Comparison of ENCODE assay signal across 40 cellular contexts in genomic region chr4:109323348-109323747, GRCh38. TPM values are rescaled to one million over a fixed set of nuclear protein-coding genes. Genes with fewer than 3 reads are reported as not detected.
"Had no signal": no experiment of that assay in that cellular context is flagged by ENCODE, and none has a peak within 500 bp of the region (broad histone marks: within the 10 kb centered on the region; RNA-seq: fewer than 3 reads in every experiment).

No MANE protein-coding gene starts in this region.

- H3K27me3 ChIP-seq: adrenal gland, ascending aorta, body of pancreas, brain microvascular endothelial cell, breast epithelium, cardiac muscle cell had no signal

- H3K27ac ChIP-seq: adrenal gland, ascending aorta, body of pancreas, brain microvascular endothelial cell, breast epithelium, cardiac muscle cell had no signal

- H3K36me3 ChIP-seq: adrenal gland, ascending aorta, brain microvascular endothelial cell, breast epithelium, cardiac muscle cell had no signal

- DNase-seq: activated effector memory CD4-positive, alpha-beta T cell treated with anti-CD3 and anti-CD28 coated beads, Interleukin-2, amount 50 U/mL, for 16 hours; activated effector memory CD4-positive, alpha-beta T cell treated with Interleukin-2 at 50 U/mL for 16 hours; activated gamma-delta T cell; activated gamma-delta T cell treated with Interleukin-2 at 50 U/mL for 16 hours; activated naive CD4-positive, alpha-beta T cell; activated naive CD4-positive, alpha-beta T cell treated with anti-CD3 and anti-CD28 coated beads for 36 hours; activated naive CD4-positive, alpha-beta T cell treated with anti-CD3 and anti-CD28 coated beads, Interleukin-2, amount 10 ng/mL, durations not matched to agents 7 days and 5 days; activated naive CD4-positive, alpha-beta T cell treated with anti-CD3 and anti-CD28 coated beads, Interleukin-2, amount 50 U/mL, for 16 hours; activated naive CD4-positive, alpha-beta T cell treated with Interleukin-2 at 50 U/mL for 16 hours; activated naive CD8-positive, alpha-beta T cell treated with anti-CD3 and anti-CD28 coated beads for 36 hours; activated naive CD8-positive, alpha-beta T cell treated with anti-CD3 and anti-CD28 coated beads, Interleukin-2, amount 10 ng/mL, durations not matched to agents 7 days and 5 days; activated naive CD8-positive, alpha-beta T cell treated with anti-CD3 and anti-CD28 coated beads, Interleukin-2, amount 50 U/mL, for 24 hours; activated T-cell treated with anti-CD3 and anti-CD28 coated beads, Interleukin-2, amount 50 U/mL, for 1 hour; activated T-cell treated with anti-CD3 and anti-CD28 coated beads, Interleukin-2, amount 50 U/mL, for 24 hours; activated T-cell treated with anti-CD3 and anti-CD28 coated beads, Interleukin-2, amount 50 U/mL, for 4 hours; activated T-cell treated with anti-CD3 and anti-CD28 coated beads, Interleukin-2, amount 50 U/mL, for 48 hours; activated T-cell treated with anti-CD3 and anti-CD28 coated beads, Interleukin-2, amount 50 U/mL, for 72 hours; adrenal gland; amniotic stem cell; amygdala; anterior cingulate cortex; aorta; body of pancreas; brain microvascular endothelial cell; caudate nucleus; central memory CD4-positive, alpha-beta T cell; cerebellar nuclear complex had no signal

- H3K36me3 Mint-ChIP-seq: activated naive CD4-positive, alpha-beta T cell treated with anti-CD3 and anti-CD28 coated beads, Interleukin-2, amount 10 ng/mL, durations not matched to agents 7 days and 5 days had no signal

- FAIRE-seq: astrocyte, bronchial epithelial cell had no signal

- H3K9me3 ChIP-seq: adrenal gland had no signal

- H3K27ac Mint-ChIP-seq: activated naive CD4-positive, alpha-beta T cell treated with anti-CD3 and anti-CD28 coated beads for 36 hours; activated naive CD4-positive, alpha-beta T cell treated with anti-CD3 and anti-CD28 coated beads, Interleukin-2, amount 10 ng/mL, durations not matched to agents 7 days and 5 days; activated naive CD4-positive, alpha-beta T cell treated with anti-CD3 and anti-CD28 coated beads, Interleukin-2, amount 50 U/mL, for 24 hours; activated naive CD4-positive, alpha-beta T cell treated with anti-CD3 and anti-CD28 coated beads, Interleukin-2, amount 50 U/mL, for 72 hours; activated naive CD8-positive, alpha-beta T cell; activated naive CD8-positive, alpha-beta T cell treated with anti-CD3 and anti-CD28 coated beads for 36 hours; activated naive CD8-positive, alpha-beta T cell treated with anti-CD3 and anti-CD28 coated beads, Interleukin-2, amount 10 ng/mL, durations not matched to agents 7 days and 5 days; activated naive CD8-positive, alpha-beta T cell treated with anti-CD3 and anti-CD28 coated beads, Interleukin-2, amount 50 U/mL, for 24 hours; activated T-cell treated with anti-CD3 and anti-CD28 coated beads, Interleukin-2, amount 50 U/mL, for 24 hours; activated T-cell treated with anti-CD3 and anti-CD28 coated beads, Interleukin-2, amount 50 U/mL, for 72 hours; activated T-helper 1 cell treated with anti-CD3 and anti-CD28 coated beads, Interleukin-12 subunit alpha, Interleukin-12 subunit beta, Interleukin-2, Interleukin-4 antibody, amounts not matched to agents 30 ng/mL and 10 ng/mL and 1 ng/mL, durations not matched to agents 14 hours and 24 hours and 36 hours; activated T-helper 17 cell treated with anti-CD3 and anti-CD28 coated beads, Interleukin-2, amount 50 U/mL, for 72 hours; activated T-helper 2 cell treated with anti-CD3 and anti-CD28 coated beads, Interferon-gamma antibody, Interleukin-2, Interleukin-4, amounts not matched to agents 10 μg/mL and 5 μg/mL and 100 μg/mL, durations not matched to agents 14 hours and 24 hours and 36 hours; brain had no signal

- H3K4me3 ChIP-seq: adrenal gland, ascending aorta, body of pancreas, breast epithelium, cardiac muscle cell had no signal

- H3K4me3 Mint-ChIP-seq: activated naive CD4-positive, alpha-beta T cell treated with anti-CD3 and anti-CD28 coated beads for 36 hours; activated naive CD4-positive, alpha-beta T cell treated with anti-CD3 and anti-CD28 coated beads, Interleukin-2, amount 10 ng/mL, durations not matched to agents 7 days and 5 days; activated naive CD4-positive, alpha-beta T cell treated with anti-CD3 and anti-CD28 coated beads, Interleukin-2, amount 50 U/mL, for 24 hours; activated naive CD8-positive, alpha-beta T cell; activated naive CD8-positive, alpha-beta T cell treated with anti-CD3 and anti-CD28 coated beads for 36 hours; activated naive CD8-positive, alpha-beta T cell treated with anti-CD3 and anti-CD28 coated beads, Interleukin-2, amount 10 ng/mL, durations not matched to agents 7 days and 5 days; activated naive CD8-positive, alpha-beta T cell treated with anti-CD3 and anti-CD28 coated beads, Interleukin-2, amount 50 U/mL, for 24 hours; activated T-cell treated with anti-CD3 and anti-CD28 coated beads, Interleukin-2, amount 50 U/mL, for 24 hours; activated T-cell treated with anti-CD3 and anti-CD28 coated beads, Interleukin-2, amount 50 U/mL, for 4 hours; activated T-cell treated with anti-CD3 and anti-CD28 coated beads, Interleukin-2, amount 50 U/mL, for 72 hours; activated T-helper 1 cell treated with anti-CD3 and anti-CD28 coated beads, Interleukin-12 subunit alpha, Interleukin-12 subunit beta, Interleukin-2, Interleukin-4 antibody, amounts not matched to agents 30 ng/mL and 10 ng/mL and 1 ng/mL, durations not matched to agents 14 hours and 24 hours and 36 hours; activated T-helper 17 cell treated with anti-CD3 and anti-CD28 coated beads, Interleukin-2, amount 50 U/mL, for 72 hours; brain; central memory CD8-positive, alpha-beta T cell had no signal

- H3K4me1 ChIP-seq: adrenal gland, ascending aorta, body of pancreas, breast epithelium had no signal

- H3K27me3 Mint-ChIP-seq: activated naive CD8-positive, alpha-beta T cell treated with anti-CD3 and anti-CD28 coated beads for 36 hours; activated naive CD8-positive, alpha-beta T cell treated with anti-CD3 and anti-CD28 coated beads, Interleukin-2, amount 10 ng/mL, durations not matched to agents 7 days and 5 days; activated naive CD8-positive, alpha-beta T cell treated with anti-CD3 and anti-CD28 coated beads, Interleukin-2, amount 50 U/mL, for 24 hours had no signal

- H3K4me1 Mint-ChIP-seq: activated naive CD4-positive, alpha-beta T cell treated with anti-CD3 and anti-CD28 coated beads, Interleukin-2, amount 10 ng/mL, durations not matched to agents 7 days and 5 days; activated naive CD4-positive, alpha-beta T cell treated with anti-CD3 and anti-CD28 coated beads, Interleukin-2, amount 50 U/mL, for 24 hours; activated naive CD8-positive, alpha-beta T cell treated with anti-CD3 and anti-CD28 coated beads for 36 hours; activated naive CD8-positive, alpha-beta T cell treated with anti-CD3 and anti-CD28 coated beads, Interleukin-2, amount 10 ng/mL, durations not matched to agents 7 days and 5 days; activated naive CD8-positive, alpha-beta T cell treated with anti-CD3 and anti-CD28 coated beads, Interleukin-2, amount 50 U/mL, for 24 hours; activated T-helper 17 cell treated with anti-CD3 and anti-CD28 coated beads, Interleukin-2, amount 50 U/mL, for 72 hours; brain; central memory CD8-positive, alpha-beta T cell had no signal

RNA-seq across cellular contexts. Expression of gene COL25A1, which starts 20.9 kb away (rescaled TPM):
- total RNA-seq: activated naive CD4-positive, alpha-beta T cell treated with anti-CD3 and anti-CD28 coated beads for 36 hours; activated naive CD4-positive, alpha-beta T cell treated with anti-CD3 and anti-CD28 coated beads, Interleukin-2, amount 50 U/mL, for 72 hours; activated T-helper 1 cell treated with anti-CD3 and anti-CD28 coated beads, Interleukin-12 subunit alpha, Interleukin-12 subunit beta, Interleukin-2, Interleukin-4 antibody, amounts not matched to agents 30 ng/mL and 10 ng/mL and 1 ng/mL, durations not matched to agents 14 hours and 24 hours and 36 hours; activated T-helper 2 cell treated with anti-CD3 and anti-CD28 coated beads, Interferon-gamma antibody, Interleukin-2, Interleukin-4, amounts not matched to agents 10 μg/mL and 5 μg/mL and 100 μg/mL, durations not matched to agents 14 hours and 24 hours and 36 hours had no signal
